ENCODE assay signal across 8 cellular contexts in genomic region chr19:40529093-40529954, GRCh38. TPM values are rescaled to one million over a fixed set of nuclear protein-coding genes. Genes with fewer than 3 reads are reported as not detected.
DNase-seq lines count a peak whose midpoint lies in the region; ATAC-seq and TF ChIP-seq lines count a peak whose summit lies in the region.

No MANE protein-coding gene starts in this region.

- no peaks in the 10 kb centered on the region for H3K79me2 ChIP-seq in PC-9 (ENCODE audit: low read depth)

- H3K27me3 ChIP-seq in PC-9 (ENCODE audit: insufficient read depth, low read depth) (no peaks in the 10 kb centered on the region; the same call in 1 of the 2 replicates), esophagus squamous epithelium (peaks cover 0 to 34% (median 0%) of the 10 kb centered on the region in 4 donors)

- no peaks in the 10 kb centered on the region for H3K36me3 ChIP-seq in PC-9 (ENCODE audit: low read depth)
- no peaks in the 10 kb centered on the region for H3K36me3 ChIP-seq in esophagus squamous epithelium

- H3K4me1 ChIP-seq in PC-9 (replicated peaks; ENCODE audit: insufficient read depth) (no peaks in the 10 kb centered on the region), esophagus squamous epithelium (peaks cover 6 to 21% (median 15%) of the 10 kb centered on the region in 3 donors)

- no peaks in the 10 kb centered on the region for H4K20me1 ChIP-seq in PC-9 (ENCODE audit: insufficient read depth)

- 7 to 20% methylated on average over 8 to 13 of the region's 54 CpGs for WGBS in esophagus squamous epithelium, 2 donors

- TF ChIP-seq CTCF in GM12873 (IDR thresholded peaks at IDR 0.05; ENCODE audit: insufficient read depth, low read depth, low read length, missing control alignments) = peak; percentile 98
- peak; percentile 96 for TF ChIP-seq CTCF in PC-9 (conservative IDR thresholded peaks at IDR 0.05)
- TF ChIP-seq CTCF in esophagus squamous epithelium (IDR thresholded peaks at IDR 0.05) = peak; percentile 94 to 100 (median 94)

- POLR2A ChIA-PET in PC-9 (lab: Charles Lee; ENCODE audit: unreplicated experiment) = interaction anchor here (0.7 kb wide), 1 partner anchor 103 kb away, joined by 3 read pairs; no protein-coding TSS in a partner anchor

- H3K4me2 ChIP-seq in PC-9 = peak overlapping the region; percentile 80

- intact Hi-C loops in PC-9 (cut with micrococcal nuclease; ENCODE audit: unreplicated experiment) (loop anchor here (10.0 kb wide), 3 partner anchors 105 to 385 kb away; partner anchors contain the start of genes HIPK4 and SERTAD1), esophagus squamous epithelium (cut with DNase I) (loop anchor here (5.0 to 10.0 kb wide), 2 partner anchors 68 to 215 kb away; no protein-coding TSS in a partner anchor)

- CTCF ChIA-PET in PC-9 (lab: Charles Lee) = interaction anchor here (0.6 to 0.7 kb wide), 2 partner anchors 87 to 291 kb away, joined by 5 to 13 read pairs; no protein-coding TSS in a partner anchor

- H3K27ac ChIP-seq in PC-9 = no peak overlapping the region
- peak overlapping the region in 2 of 4 donors; percentile 12 to 57 for H3K27ac ChIP-seq in esophagus squamous epithelium

- TF ChIP-seq POLR2A in esophagus squamous epithelium (IDR thresholded peaks at IDR 0.05) = no peak

- H3K9me2 ChIP-seq in PC-9 (ENCODE audit: insufficient read depth) = no peaks in the 10 kb centered on the region

- 0 out of 2 replicates have a peak, but pooled peaks cover 2% of the 10 kb centered on the region for H3F3A ChIP-seq in PC-9 (ENCODE audit: insufficient read depth, low read depth)

- no peak for ATAC-seq in HG03469 (IDR thresholded peaks at IDR 0.05; ENCODE audit: unreplicated experiment)

- peak overlapping the region; percentile 86 for H2AFZ ChIP-seq in PC-9

- H3K9me3 ChIP-seq in PC-9 (ENCODE audit: insufficient read depth, low read depth) = no peaks in the 10 kb centered on the region
- no peaks in the 10 kb centered on the region for H3K9me3 ChIP-seq in esophagus squamous epithelium

- DNase-seq in KBM-7 = peak; percentile 88
- peak; percentile 65 to 87 for DNase-seq in PC-9
- peak; percentile 93 to 94 for DNase-seq in activated T-cell treated with anti-CD3 and anti-CD28 coated beads, Interleukin-2, amount 50 U/mL, for 48 hours
- DNase-seq in esophagus squamous epithelium (lab: John Stamatoyannopoulos, UW) = no peak
- DNase-seq in myocyte (ENCODE audit: low read depth) = peak; percentile 72
- DNase-seq in stimulated activated CD8-positive, alpha-beta memory T cell treated with anti-CD3 and anti-CD28 coated beads, Interleukin-4, amount 100 ng/mL, for 48 hours = peak; percentile 95

- BruUV-seq in PC-9 (replicated peaks; lab: Mats Ljungman, UMichigan) = no TSS peak

- in situ Hi-C loops in KBM-7 (cut with MboI; ENCODE audit: low pct_unique_long_range_greater_than_20kb, low sequenced_read_pairs) = no loop called here

- H3K4me3 ChIP-seq in PC-9 (peak overlapping the region; percentile 54), esophagus squamous epithelium (peak overlapping the region; percentile 24 to 75 (median 48))

RNA-seq across cellular contexts. Expression of gene SHKBP1, which starts 47.3 kb away (rescaled TPM):
- 90.1 and 93.7 TPM in 2 replicates for total RNA-seq in PC-9 (2021)
- 10 to 100 TPM; 42.3 to 77.9 (median 49.8) TPM for total RNA-seq in esophagus squamous epithelium
- 27.8 and 32.2 TPM in 2 replicates for total RNA-seq in myocyte
- 43.1 TPM for polyA plus RNA-seq in myocyte (2012)
